Comparison of ENCODE assay signal across 12 cellular contexts in genomic region chr3:45646051-45646585, GRCh38. TPM values are rescaled to one million over a fixed set of nuclear protein-coding genes. Genes with fewer than 3 reads are reported as not detected.
DNase-seq lines count a peak whose midpoint lies in the region; TF ChIP-seq lines count a peak whose summit lies in the region.
"Had no signal": no experiment of that assay in that cellular context is flagged by ENCODE, and none has a peak within 500 bp of the region (broad histone marks: within the 10 kb centered on the region; RNA-seq: fewer than 3 reads in every experiment).

No MANE protein-coding gene starts in this region.

- H3K36me3 ChIP-seq in brain microvascular endothelial cell (replicated peaks): no peaks in the 10 kb centered on the region
- no peaks in the 10 kb centered on the region for H3K36me3 ChIP-seq in liver (ENCODE audit: control insufficient read depth in 4 of 4, insufficient read depth in 3 of 4, low read depth in 1 of 4, low read length in 3 of 4)
- H3K36me3 ChIP-seq in tibial nerve: peaks cover 0 to 3% (median 0%) of the 10 kb centered on the region in 3 donors

- TF ChIP-seq CTCF in brain microvascular endothelial cell (IDR thresholded peaks at IDR 0.05; ENCODE audit: low read depth, low read length, missing control alignments) (no peak), liver (IDR thresholded peaks at IDR 0.05; ENCODE audit: low read depth, low read length, missing input control) (no peak), tibial nerve (IDR thresholded peaks at IDR 0.05) (no peak)

- H3K4me1 ChIP-seq in liver (ENCODE audit: control insufficient read depth in 4 of 4, insufficient read depth in 4 of 4, low read length in 3 of 4) (peaks cover 17 to 48% (median 34%) of the 10 kb centered on the region in 4 donors), tibial nerve (peaks cover 0 to 66% (median 38%) of the 10 kb centered on the region in 4 donors)

- 66% methylated on average over 6 of the region's 6 CpGs for WGBS in liver
- WGBS in tibial nerve, 2 donors: 81 to 88% methylated on average over 6 of the region's 6 CpGs

- H3K4me3 ChIP-seq in brain microvascular endothelial cell (ENCODE audit: low read depth, low read length) (no peak overlapping the region), liver (ENCODE audit: low read depth in 1 of 3, low read length in 3 of 3) (no peak overlapping the region), tibial nerve (no peak overlapping the region)

- TF ChIP-seq EP300 in tibial nerve (IDR thresholded peaks at IDR 0.05): peak in 1 of 2 donors; percentile 71

- in situ Hi-C loops in brain microvascular endothelial cell (cut with HindIII; ENCODE audit: low pct_ligation_motif_present, low sequenced_read_pairs): no loop called here

- no peak for TF ChIP-seq RAD21 in liver (IDR thresholded peaks at IDR 0.05)

- peak; percentile 15 for DNase-seq in M059J (ENCODE audit: low read depth)
- no peak for DNase-seq in brain microvascular endothelial cell
- DNase-seq in tibial nerve (ENCODE audit: low spot score in 2 of 2): peak; percentile 38 to 64
- no peak for DNase-seq in stimulated activated CD8-positive, alpha-beta memory T cell treated with anti-CD3 and anti-CD28 coated beads, Interleukin-4, amount 100 ng/mL, for 48 hours
- DNase-seq in stimulated activated CD4-positive, alpha-beta T cell treated with anti-CD3 and anti-CD28 coated beads, Interleukin-15, amount 100 ng/mL, for 24 hours: no peak
- DNase-seq in effector CD8-positive, alpha-beta T cell (lab: John Stamatoyannopoulos, UW): no peak
- DNase-seq in SIG-M5 treated with dmso at 0.1 percent for 504 hours (lab: John Stamatoyannopoulos, UW; ENCODE audit: unreplicated experiment): no peak
- DNase-seq: activated naive CD4-positive, alpha-beta T cell treated with anti-CD3 and anti-CD28 coated beads, Interleukin-2, amount 10 ng/mL, durations not matched to agents 7 days and 5 days; endodermal cell; naive B cell; NCI-H446 treated with DMSO at 0.1 percent for 48 hours had no signal

- H3K27me3 ChIP-seq in brain microvascular endothelial cell (replicated peaks) (no peaks in the 10 kb centered on the region), liver (ENCODE audit: control insufficient read depth in 4 of 4, insufficient read depth in 4 of 4, low read length in 3 of 4) (no peaks in the 10 kb centered on the region), tibial nerve (no peaks in the 10 kb centered on the region)

- H3K27ac ChIP-seq in brain microvascular endothelial cell (peak overlapping the region; percentile 96), liver (ENCODE audit: low read depth in 1 of 2, low read length in 2 of 2) (peak overlapping the region; percentile 78), tibial nerve (peak overlapping the region in 2 of 4 donors; percentile 77 to 85)

- TF ChIP-seq POLR2A in tibial nerve (IDR thresholded peaks at IDR 0.05): no peak

- H3K9ac ChIP-seq in liver (ENCODE audit: low read depth in 1 of 2, low read length in 2 of 2): no peak overlapping the region

- H3K9me3 ChIP-seq in liver (ENCODE audit: control insufficient read depth in 4 of 4, low read length in 3 of 4) (no peaks in the 10 kb centered on the region), tibial nerve (no peaks in the 10 kb centered on the region)

TF ChIP-seq in liver, 16 proteins besides CTCF, POLR2A, EP300 and RAD21:
- TF ChIP-seq YY1 (IDR thresholded peaks at IDR 0.05) (peak; percentile 12), ZBTB33 (IDR thresholded peaks at IDR 0.05) (no peak), HNF4A (conservative IDR thresholded peaks at IDR 0.05) (peak; percentile 17 to 24)
TF ChIP-seq in liver: peak in this region for 2.

RNA-seq across cellular contexts. Expression of gene SACM1L, which starts 43.1 kb away (rescaled TPM):
- total RNA-seq in M059J (2014; rRNA removed; shearing (Covaris generic)): 11.9 and 20.5 TPM in 2 replicates
- total RNA-seq in liver (10 to 100 TPM; 25.5 to 35.5 TPM), tibial nerve (10 to 100 TPM; 43.5 to 64.7 (median 54.3) TPM)
- 10 to 100 TPM; 12.2 to 15.5 TPM for polyA plus RNA-seq in liver

RNA-seq across cellular contexts. Expression of gene LIMD1, which starts 51.6 kb away (rescaled TPM):
- total RNA-seq in M059J (2014; rRNA removed; shearing (Covaris generic)): 3.9 and 8.6 TPM in 2 replicates
- 10 to 100 TPM; 16.2 to 23.3 TPM for total RNA-seq in liver
- polyA plus RNA-seq in liver: 1 to 10 TPM; 7.8 to 8.1 TPM
- total RNA-seq in tibial nerve: 10 to 100 TPM; 28.8 to 46.9 (median 36.4) TPM

Comparison
In these comparisons a context has a peak if more than half of its experiments do, and no peak if none do; other contexts are left out.
1. DNase-seq: peak in M059J (single experiment) and tibial nerve (2 of 2); none in brain microvascular endothelial cell (single experiment), stimulated activated CD8-positive, alpha-beta memory T cell treated with anti-CD3 and anti-CD28 coated beads, Interleukin-4, amount 100 ng/mL, for 48 hours (single experiment), stimulated activated CD4-positive, alpha-beta T cell treated with anti-CD3 and anti-CD28 coated beads, Interleukin-15, amount 100 ng/mL, for 24 hours (single experiment), effector CD8-positive, alpha-beta T cell (single experiment) and SIG-M5 treated with dmso at 0.1 percent for 504 hours (single experiment).